ENCODE assay signal across 14 cellular contexts in the genomic region with DNA sequence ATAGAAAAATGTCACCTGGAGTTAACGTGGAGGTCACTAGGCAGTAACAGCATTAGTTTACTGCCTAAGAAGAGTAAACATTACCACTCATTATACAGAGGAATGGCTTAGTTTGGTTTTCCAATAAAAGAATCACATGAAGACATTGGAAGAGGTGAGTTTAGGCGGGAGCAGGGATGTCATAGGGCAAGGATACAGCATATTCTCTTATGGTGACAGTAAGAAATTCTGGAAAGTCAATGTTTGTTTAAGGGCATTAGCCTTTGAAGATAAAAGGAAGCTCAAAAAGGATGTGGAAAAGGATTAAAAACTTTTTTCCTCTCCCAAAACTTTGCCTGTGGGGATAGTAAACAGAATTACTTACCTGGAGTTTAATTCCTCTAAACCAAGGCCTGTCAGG. TPM values are rescaled to one million over a fixed set of nuclear protein-coding genes. Genes with fewer than 3 reads are reported as not detected.
A peak's percentile ranks its signal among the peaks of the same experiment; 100 is the strongest.
DNase-seq lines count a peak whose midpoint lies in the region; ATAC-seq and TF ChIP-seq lines count a peak whose summit lies in the region.
"Had no signal": no experiment of that assay in that cellular context is flagged by ENCODE, and none has a peak within 500 bp of the region (broad histone marks: within the 10 kb centered on the region; RNA-seq: fewer than 3 reads in every experiment).

No MANE protein-coding gene starts in this region.

- no peak overlapping the region for H3K9ac ChIP-seq in DND-41 (ENCODE audit: low read depth, low read length)
- H3K9ac ChIP-seq: BLaER1 treated with 17β-estradiol and CSF1 and Interleukin-3, amounts not matched to agents 10 nM and 100 nM had no signal

- H3K4me1 ChIP-seq in DND-41 (ENCODE audit: insufficient read depth, low read length) = peaks cover 45% of the 10 kb centered on the region
- peaks cover 20% of the 10 kb centered on the region for H3K4me1 ChIP-seq in OCI-LY7 (ENCODE audit: insufficient read depth, low read length, poor library complexity, severe bottlenecking)

- BruUV-seq in OCI-LY7 (replicated peaks; lab: Mats Ljungman, UMichigan) = no TSS peak

- no peaks in the 10 kb centered on the region for H3K27me3 Mint-ChIP-seq in activated naive CD4-positive, alpha-beta T cell treated with anti-CD3 and anti-CD28 coated beads, Interleukin-2, amount 50 U/mL, for 24 hours
- no peaks in the 10 kb centered on the region for H3K27me3 Mint-ChIP-seq in stimulated activated memory B cell treated with anti-CD40 and anti-IgM and Interleukin-4, amounts not matched to agents 10 μg/mL and 1 μg/mL and 100 μg/mL, for 72 hours
- H3K27me3 Mint-ChIP-seq: CD4-positive, CD25-positive, alpha-beta regulatory T cell had no signal

- CTCF ChIA-PET in OCI-LY7 (lab: Charles Lee; ENCODE audit: unreplicated experiment) = no interaction called here

- H3K27ac ChIP-seq in DND-41 (ENCODE audit: low read length) (no peak overlapping the region), OCI-LY7 (ENCODE audit: low read depth, low read length, poor library complexity, severe bottlenecking) (no peak overlapping the region)
- H3K27ac ChIP-seq: BLaER1 treated with 17β-estradiol and CSF1 and Interleukin-3, amounts not matched to agents 10 nM and 100 nM had no signal

- no peak overlapping the region for H3K4me3 Mint-ChIP-seq in activated naive CD4-positive, alpha-beta T cell treated with anti-CD3 and anti-CD28 coated beads, Interleukin-2, amount 50 U/mL, for 24 hours
- H3K4me3 Mint-ChIP-seq in stimulated activated memory B cell treated with anti-CD40 and anti-IgM and Interleukin-4, amounts not matched to agents 10 μg/mL and 1 μg/mL and 100 μg/mL, for 72 hours = no peak overlapping the region
- H3K4me3 Mint-ChIP-seq: GM23338 had no signal

- peak overlapping the region; percentile 43 for H3K27ac Mint-ChIP-seq in activated naive CD4-positive, alpha-beta T cell treated with anti-CD3 and anti-CD28 coated beads, Interleukin-2, amount 50 U/mL, for 24 hours
- H3K27ac Mint-ChIP-seq in stimulated activated memory B cell treated with anti-CD40 and anti-IgM and Interleukin-4, amounts not matched to agents 10 μg/mL and 1 μg/mL and 100 μg/mL, for 72 hours = peak overlapping the region; percentile 0

- H4K20me1 ChIP-seq in DND-41 (ENCODE audit: insufficient read depth, low read length) (peaks cover 54% of the 10 kb centered on the region), OCI-LY7 (ENCODE audit: insufficient read depth, low read length) (peaks cover 40% of the 10 kb centered on the region)

- H2AFZ ChIP-seq in DND-41 (ENCODE audit: low read depth, low read length) (no peak overlapping the region), OCI-LY7 (ENCODE audit: low read length) (no peak overlapping the region)
- H2AFZ ChIP-seq: GM23338 had no signal

- no peak for TF ChIP-seq CTCF in DND-41 (IDR thresholded peaks at IDR 0.05; ENCODE audit: borderline replicate concordance, extremely low read depth, low read length, poor library complexity, severe bottlenecking)
- no peak for TF ChIP-seq CTCF in OCI-LY7 (conservative IDR thresholded peaks at IDR 0.05; ENCODE audit: low read length)

- H3K4me1 Mint-ChIP-seq in activated naive CD4-positive, alpha-beta T cell treated with anti-CD3 and anti-CD28 coated beads, Interleukin-2, amount 50 U/mL, for 24 hours = peaks cover 78% of the 10 kb centered on the region
- H3K4me1 Mint-ChIP-seq in stimulated activated memory B cell treated with anti-CD40 and anti-IgM and Interleukin-4, amounts not matched to agents 10 μg/mL and 1 μg/mL and 100 μg/mL, for 72 hours = peaks cover 65% of the 10 kb centered on the region

- intact Hi-C loops in OCI-LY7 (cut with micrococcal nuclease; ENCODE audit: unreplicated experiment) = no loop called here

- H3K9me3 ChIP-seq in DND-41 (ENCODE audit: insufficient read depth, low read length, severe bottlenecking) (no peaks in the 10 kb centered on the region), OCI-LY7 (ENCODE audit: low read length) (no peaks in the 10 kb centered on the region)
- H3K9me3 ChIP-seq: BLaER1 treated with 17β-estradiol and CSF1 and Interleukin-3, amounts not matched to agents 10 nM and 100 nM had no signal

- 0 out of 2 replicates have a peak overlapping the region, but pooled peaks have one; percentile 95 for H3K4me2 ChIP-seq in DND-41 (ENCODE audit: insufficient read depth, low read length)
- peak overlapping the region; percentile 0; the same call in 1 of the 2 replicates for H3K4me2 ChIP-seq in OCI-LY7 (ENCODE audit: low read length)
- H3K4me2 ChIP-seq: GM23338 had no signal

- no peak for DNase-seq in activated naive CD4-positive, alpha-beta T cell treated with anti-CD3 and anti-CD28 coated beads, Interleukin-2, amount 50 U/mL, for 16 hours
- DNase-seq in DND-41 (no peak), OCI-LY7 (ENCODE audit: low spot score) (no peak)
- no peak for DNase-seq in activated CD4-positive, CD25-positive, alpha-beta regulatory T cell (lab: John Stamatoyannopoulos, UW)
- DNase-seq: 8988T; AML-193; CD4-positive, CD25-positive, alpha-beta regulatory T cell; DMS53; H7 had no signal

- H3K36me3 ChIP-seq in DND-41 (ENCODE audit: insufficient read depth, low read length) (peaks cover 54% of the 10 kb centered on the region), OCI-LY7 (ENCODE audit: insufficient read depth, low read length) (peaks cover 80% of the 10 kb centered on the region)

- H3K4me3 ChIP-seq in DND-41 (ENCODE audit: low read depth in 1 of 2, low read length in 2 of 2) = no peak overlapping the region
- H3K4me3 ChIP-seq in OCI-LY7 (ENCODE audit: low read depth, low read length, poor library complexity, severe bottlenecking) = no peak overlapping the region
- H3K4me3 ChIP-seq: BLaER1 treated with 17β-estradiol and CSF1 and Interleukin-3, amounts not matched to agents 10 nM and 100 nM; GM23338 had no signal

- H3K36me3 Mint-ChIP-seq in activated naive CD4-positive, alpha-beta T cell treated with anti-CD3 and anti-CD28 coated beads, Interleukin-2, amount 50 U/mL, for 24 hours = peaks cover 31% of the 10 kb centered on the region
- peaks cover 50% of the 10 kb centered on the region for H3K36me3 Mint-ChIP-seq in stimulated activated memory B cell treated with anti-CD40 and anti-IgM and Interleukin-4, amounts not matched to agents 10 μg/mL and 1 μg/mL and 100 μg/mL, for 72 hours

- no peaks in the 10 kb centered on the region for H3K9me2 ChIP-seq in OCI-LY7 (ENCODE audit: insufficient read depth, low read length)

- H3K9me3 Mint-ChIP-seq in activated naive CD4-positive, alpha-beta T cell treated with anti-CD3 and anti-CD28 coated beads, Interleukin-2, amount 50 U/mL, for 24 hours = peaks cover 5% of the 10 kb centered on the region
- no peaks in the 10 kb centered on the region for H3K9me3 Mint-ChIP-seq in stimulated activated memory B cell treated with anti-CD40 and anti-IgM and Interleukin-4, amounts not matched to agents 10 μg/mL and 1 μg/mL and 100 μg/mL, for 72 hours
- H3K9me3 Mint-ChIP-seq: CD4-positive, CD25-positive, alpha-beta regulatory T cell had no signal

- ATAC-seq in DND-41 (ENCODE audit: insufficient read depth, low read depth) (no peak), HG02970 (IDR thresholded peaks at IDR 0.05; ENCODE audit: low FRiP score, unreplicated experiment) (no peak)
- ATAC-seq in stimulated activated memory B cell treated with anti-CD40 and anti-IgM and Interleukin-4, amounts not matched to agents 10 μg/mL and 1 μg/mL and 100 μg/mL, for 72 hours = no peak
- ATAC-seq: GM23338 had no signal

- no peaks in the 10 kb centered on the region for H3K27me3 ChIP-seq in DND-41 (ENCODE audit: insufficient read depth, low read length, poor library complexity)
- H3K27me3 ChIP-seq: BLaER1 treated with 17β-estradiol and CSF1 and Interleukin-3, amounts not matched to agents 10 nM and 100 nM had no signal

- peaks cover 98% of the 10 kb centered on the region for H3K79me2 ChIP-seq in DND-41 (ENCODE audit: insufficient read depth, low read length)
- H3K79me2 ChIP-seq in OCI-LY7 (ENCODE audit: insufficient read depth, low read depth, low read length) = peaks cover 88% of the 10 kb centered on the region

- POLR2A ChIA-PET in OCI-LY7 (lab: Charles Lee) = interaction anchor here (1.1 to 1.6 kb wide), 2 partner anchors 13 to 170 kb away, joined by 3 to 5 read pairs; no protein-coding TSS in a partner anchor

RNA-seq across cellular contexts. Expression of a gene that starts 4.1 kb away (rescaled TPM):
- total RNA-seq in OCI-LY7 (2014; rRNA removed; shearing (Covaris generic)) = 115 and 129 TPM in 2 replicates
- 174 TPM in 2 replicates for total RNA-seq in OCI-LY7 (2022)

RNA-seq across cellular contexts. Expression of a gene that starts 5.5 kb away (rescaled TPM):
- 5.9 and 6.8 TPM in 2 replicates for total RNA-seq in OCI-LY7 (2014; rRNA removed; shearing (Covaris generic))
- total RNA-seq in OCI-LY7 (2022) = 9.7 TPM in 2 replicates
